Comparison of ENCODE assay signal across 11 cellular contexts in the genomic region with DNA sequence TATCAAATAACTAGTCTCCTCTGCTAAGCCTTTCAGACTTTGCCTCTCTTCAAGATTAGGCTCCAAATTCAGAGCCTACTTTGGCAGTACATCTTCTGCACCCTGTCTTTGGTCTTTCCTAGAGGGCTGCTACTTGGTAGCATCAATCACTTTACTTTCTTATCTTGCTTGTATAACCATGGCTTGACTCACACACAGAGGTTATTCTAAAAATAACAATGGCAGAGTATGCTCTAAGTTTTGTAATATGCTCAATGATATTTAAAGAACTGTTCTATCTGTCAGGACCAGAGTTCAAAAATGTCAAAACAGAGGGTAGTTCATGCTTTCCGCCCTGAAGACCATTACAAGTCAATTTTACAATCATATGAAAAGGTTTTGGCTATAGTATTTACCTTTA.
"Had no signal": no experiment of that assay in that cellular context is flagged by ENCODE, and none has a peak within 500 bp of the region (broad histone marks: within the 10 kb centered on the region; RNA-seq: fewer than 3 reads in every experiment).

No MANE protein-coding gene starts in this region.

- ATAC-seq: activated CD4-positive, CD25-positive, alpha-beta regulatory T cell treated with anti-CD3 and anti-CD28 coated beads, Interleukin-2, amount 50 U/mL, for 24 hours; sciatic nerve; stimulated activated effector memory CD8-positive, alpha-beta T cell treated with anti-CD3 and anti-CD28 coated beads, Interleukin-12 subunit alpha, Interleukin-12 subunit beta, amount 100 ng/mL, for 72 hours had no signal

- H3K4me3 Mint-ChIP-seq: activated naive CD4-positive, alpha-beta T cell treated with anti-CD3 and anti-CD28 coated beads for 36 hours; nephron progenitor cell; stimulated activated effector memory CD8-positive, alpha-beta T cell treated with anti-CD3 and anti-CD28 coated beads, Interleukin-12 subunit alpha, Interleukin-12 subunit beta, amount 100 ng/mL, for 72 hours had no signal

- H3K27ac Mint-ChIP-seq: activated naive CD4-positive, alpha-beta T cell treated with anti-CD3 and anti-CD28 coated beads for 36 hours; nephron progenitor cell; progenitor cell of endocrine pancreas; stimulated activated effector memory CD8-positive, alpha-beta T cell treated with anti-CD3 and anti-CD28 coated beads, Interleukin-12 subunit alpha, Interleukin-12 subunit beta, amount 100 ng/mL, for 72 hours had no signal

- FAIRE-seq: colon had no signal

- H3K9me3 Mint-ChIP-seq: activated naive CD4-positive, alpha-beta T cell treated with anti-CD3 and anti-CD28 coated beads for 36 hours; stimulated activated effector memory CD8-positive, alpha-beta T cell treated with anti-CD3 and anti-CD28 coated beads, Interleukin-12 subunit alpha, Interleukin-12 subunit beta, amount 100 ng/mL, for 72 hours had no signal

- H3K27me3 Mint-ChIP-seq: progenitor cell of endocrine pancreas had no signal

- H3K4me1 Mint-ChIP-seq: nephron progenitor cell; stimulated activated effector memory CD8-positive, alpha-beta T cell treated with anti-CD3 and anti-CD28 coated beads, Interleukin-12 subunit alpha, Interleukin-12 subunit beta, amount 100 ng/mL, for 72 hours had no signal

- DNase-seq: activated naive CD4-positive, alpha-beta T cell treated with anti-CD3 and anti-CD28 coated beads for 36 hours; erythroblast; hypothalamus; nephron progenitor cell; occipital lobe; stimulated activated CD4-positive, alpha-beta T cell treated with anti-CD3 and anti-CD28 coated beads, Interleukin-12 subunit alpha, Interleukin-12 subunit beta, amount 100 ng/mL, for 4 hours had no signal
